ENCODE assay signal across 14 cellular contexts in the genomic region with DNA sequence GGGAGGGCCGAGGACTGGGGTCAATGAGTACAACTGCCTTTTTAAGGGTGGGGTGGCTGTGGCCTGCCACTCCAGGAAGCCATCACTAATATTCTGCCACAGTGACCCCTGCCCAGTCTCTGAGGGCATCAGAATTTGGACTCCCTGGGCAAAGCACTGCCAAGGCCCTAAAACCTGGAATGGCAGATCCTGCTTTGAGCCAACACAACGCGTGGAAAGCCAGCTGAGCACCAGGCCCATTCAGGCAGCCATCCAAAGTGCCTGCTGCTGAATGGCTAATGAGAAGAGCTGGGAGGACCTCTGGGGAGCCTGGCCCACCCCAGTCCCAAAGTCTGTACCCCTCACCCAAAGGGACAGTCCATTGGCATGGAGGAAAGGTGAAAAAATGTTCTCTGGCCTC. TPM values are rescaled to one million over a fixed set of nuclear protein-coding genes. Genes with fewer than 3 reads are reported as not detected.
DNase-seq lines count a peak whose midpoint lies in the region; ATAC-seq, FAIRE-seq and TF ChIP-seq lines count a peak whose summit lies in the region.
"Had no signal": no experiment of that assay in that cellular context is flagged by ENCODE, and none has a peak within 500 bp of the region (broad histone marks: within the 10 kb centered on the region; RNA-seq: fewer than 3 reads in every experiment).

No MANE protein-coding gene starts in this region.

- WGBS in liver, result 35% methylated on average over 3 of the region's 3 CpGs
- 91% methylated on average over 3 of the region's 3 CpGs for WGBS in HepG2 (ENCODE audit: low lambda C conversion rate)

- FAIRE-seq in HepG2 (lab: Jason Lieb, UNC), result no peak

- peak in 1 of 2 donors; percentile 22 for TF ChIP-seq RAD21 in liver (IDR thresholded peaks at IDR 0.05)
- no peak for TF ChIP-seq RAD21 in HepG2 (CRISPR knock-in tag; IDR thresholded peaks at IDR 0.05)

- BruUV-seq in HepG2 (replicated peaks; lab: Mats Ljungman, UMichigan), result no TSS peak

- no peaks in the 10 kb centered on the region for H3K27me3 Mint-ChIP-seq in activated naive CD8-positive, alpha-beta T cell treated with anti-CD3 and anti-CD28 coated beads, Interleukin-2, amount 10 ng/mL, durations not matched to agents 7 days and 5 days

- DNase-seq in HepG2 (ENCODE audit: low spot score) (no peak), left lobe of liver (ENCODE audit: low spot score) (peak; percentile 92), AG08396 (ENCODE audit: low spot score) (no peak), SKM-1 treated with dmso at 0.1 percent for 144 hours (lab: John Stamatoyannopoulos, UW; ENCODE audit: unreplicated experiment) (no peak), BE2C (no peak)
- DNase-seq in activated naive CD8-positive, alpha-beta T cell treated with anti-CD3 and anti-CD28 coated beads, Interleukin-2, amount 10 ng/mL, durations not matched to agents 7 days and 5 days, result no peak
- no peak for DNase-seq in NK-92 treated with Interleukin-12 subunit alpha and Interleukin-12 subunit beta, amount 100 ng/mL, for 24 hours (lab: John Stamatoyannopoulos, UW)
- DNase-seq: EL, MM.1S, thyroid gland had no signal

- TF ChIP-seq CTCF in liver (IDR thresholded peaks at IDR 0.05; ENCODE audit: low read depth, low read length, missing input control), result no peak
- no peak for TF ChIP-seq CTCF in HepG2 (CRISPR knock-in tag; IDR thresholded peaks at IDR 0.05)
- TF ChIP-seq CTCF in BE2C (IDR thresholded peaks at IDR 0.05; ENCODE audit: low read depth, low read length), result no peak

- CTCF ChIA-PET in HepG2 (lab: Yijun Ruan, JAX; ENCODE audit: low intra/inter-chr PET ratio, low total read pairs), result no interaction called here

- H3K4me3 ChIP-seq in liver (ENCODE audit: low read depth in 1 of 3, low read length in 3 of 3), result no peak overlapping the region
- no peak overlapping the region for H3K4me3 ChIP-seq in HepG2 (replicated peaks in 1 of 3; ENCODE audit: insufficient read depth in 1 of 3, low read depth in 2 of 3, low read length in 3 of 3)
- no peak overlapping the region for H3K4me3 ChIP-seq in BE2C (ENCODE audit: low read depth, low read length)
- H3K4me3 ChIP-seq: thyroid gland had no signal

- no peaks in the 10 kb centered on the region for H3K9me3 Mint-ChIP-seq in activated naive CD8-positive, alpha-beta T cell treated with anti-CD3 and anti-CD28 coated beads, Interleukin-2, amount 10 ng/mL, durations not matched to agents 7 days and 5 days

- TF ChIP-seq POLR2A in HepG2 (IDR thresholded peaks at IDR 0.05; ENCODE audit: insufficient read depth in 1 of 2, low read depth in 2 of 2, low read length in 2 of 2), result no peak

- H3K9ac ChIP-seq in liver (ENCODE audit: low read depth in 1 of 2, low read length in 2 of 2) (no peak overlapping the region), HepG2 (ENCODE audit: insufficient read depth, low read depth, low read length) (no peak overlapping the region)

- intact Hi-C loops in HepG2 (cut with micrococcal nuclease; ENCODE audit: unreplicated experiment), result no loop called here

- peak overlapping the region; percentile 10 for H3K4me3 Mint-ChIP-seq in activated naive CD8-positive, alpha-beta T cell treated with anti-CD3 and anti-CD28 coated beads, Interleukin-2, amount 10 ng/mL, durations not matched to agents 7 days and 5 days

- H3K4me1 Mint-ChIP-seq in activated naive CD8-positive, alpha-beta T cell treated with anti-CD3 and anti-CD28 coated beads, Interleukin-2, amount 10 ng/mL, durations not matched to agents 7 days and 5 days, result peaks cover 48% of the 10 kb centered on the region

- no peak overlapping the region for H2AFZ ChIP-seq in HepG2 (ENCODE audit: low read length)

- H3K79me2 ChIP-seq in HepG2 (ENCODE audit: insufficient read depth, low read length), result peaks cover 25% of the 10 kb centered on the region

- no peaks in the 10 kb centered on the region for H3K27me3 ChIP-seq in liver (ENCODE audit: control insufficient read depth in 4 of 4, insufficient read depth in 4 of 4, low read length in 3 of 4)
- no peaks in the 10 kb centered on the region; a peak in 1 of 5 replicates for H3K27me3 ChIP-seq in HepG2 (ENCODE audit: control insufficient read depth in 1 of 2, insufficient read depth in 2 of 2, low read length in 2 of 2)
- H3K27me3 ChIP-seq in BE2C, result no peaks in the 10 kb centered on the region
- H3K27me3 ChIP-seq: thyroid gland had no signal

- no peak for TF ChIP-seq EP300 in HepG2 (IDR thresholded peaks at IDR 0.05; ENCODE audit: low read depth in 2 of 2, low read length in 2 of 2)
- no peak for TF ChIP-seq EP300 in HepG2 (CRISPR knock-in tag; IDR thresholded peaks at IDR 0.05; ENCODE audit: borderline replicate concordance)

- H3K9me3 ChIP-seq in liver (ENCODE audit: control insufficient read depth in 4 of 4, low read length in 3 of 4), result no peaks in the 10 kb centered on the region
- H3K9me3 ChIP-seq in HepG2 (ENCODE audit: low read length), result no peaks in the 10 kb centered on the region
- no peaks in the 10 kb centered on the region for H3K9me3 ChIP-seq in BE2C
- H3K9me3 ChIP-seq: thyroid gland had no signal

- peaks cover 21 to 70% (median 54%) of the 10 kb centered on the region in 4 donors for H3K4me1 ChIP-seq in liver (ENCODE audit: control insufficient read depth in 4 of 4, insufficient read depth in 4 of 4, low read length in 3 of 4)
- H3K4me1 ChIP-seq in HepG2 (ENCODE audit: insufficient read depth, low read length), result peaks cover 32% of the 10 kb centered on the region
- H3K4me1 ChIP-seq in BE2C, result no peaks in the 10 kb centered on the region; the same call in 1 of the 2 replicates

- POLR2A ChIA-PET in HepG2 (lab: Yijun Ruan, JAX), result interaction anchor here (1.6 to 5.9 kb wide), 2 partner anchors 12 to 53 kb away, joined by 5 to 126 read pairs; partner anchors contain the start of genes GLYCTK and PPM1M
- POLR2A ChIA-PET in activated naive CD8-positive, alpha-beta T cell treated with anti-CD3 and anti-CD28 coated beads, Interleukin-2, amount 10 ng/mL, durations not matched to agents 7 days and 5 days (lab: Charles Lee), result interaction anchor here (1.3 to 30.7 kb wide), 5 partner anchors 9 to 44 kb away, joined by 3 to 1053 read pairs (median 18); partner anchors contain the start of genes GLYCTK, PPM1M, TLR9 and WDR82

- peaks cover 4 to 22% (median 12%) of the 10 kb centered on the region in 4 donors for H3K36me3 ChIP-seq in liver (ENCODE audit: control insufficient read depth in 4 of 4, insufficient read depth in 3 of 4, low read depth in 1 of 4, low read length in 3 of 4)
- peaks cover 21 to 44% of the 10 kb centered on the region in 2 experiments for H3K36me3 ChIP-seq in HepG2 (replicated peaks in 1 of 2; ENCODE audit: control insufficient read depth in 1 of 2, insufficient read depth in 2 of 2, low read length in 2 of 2)
- H3K36me3 ChIP-seq in BE2C, result peaks cover 9% of the 10 kb centered on the region

- H4K20me1 ChIP-seq in HepG2 (ENCODE audit: insufficient read depth, low read length), result peaks cover 27% of the 10 kb centered on the region

- peaks cover 23% of the 10 kb centered on the region for H3K36me3 Mint-ChIP-seq in activated naive CD8-positive, alpha-beta T cell treated with anti-CD3 and anti-CD28 coated beads, Interleukin-2, amount 10 ng/mL, durations not matched to agents 7 days and 5 days

- no peak overlapping the region for H3K4me2 ChIP-seq in HepG2 (ENCODE audit: low read depth, low read length)

- in situ Hi-C loops in HepG2 (cut with HindIII; ENCODE audit: extremely low pct_ligation_motif_present, low pct_unique_long_range_greater_than_20kb), result no loop called here

- H3K27ac Mint-ChIP-seq in activated naive CD8-positive, alpha-beta T cell treated with anti-CD3 and anti-CD28 coated beads, Interleukin-2, amount 10 ng/mL, durations not matched to agents 7 days and 5 days, result peak overlapping the region; percentile 74

- ATAC-seq in HepG2 (no peak), left lobe of liver (peak; percentile 64)
- ATAC-seq in activated naive CD8-positive, alpha-beta T cell treated with anti-CD3 and anti-CD28 coated beads, Interleukin-2, amount 10 ng/mL, durations not matched to agents 7 days and 5 days (ENCODE audit: low read depth), result no peak

- peak overlapping the region; percentile 29 to 85 for H3K27ac ChIP-seq in liver (ENCODE audit: low read depth in 1 of 2, low read length in 2 of 2)
- no peak overlapping the region for H3K27ac ChIP-seq in HepG2 (ENCODE audit: extremely low read length, insufficient read depth, low read length)
- H3K27ac ChIP-seq: thyroid gland had no signal

RNA-seq across cellular contexts. Expression of gene TWF2, which starts 5.0 kb away (rescaled TPM):
- total RNA-seq in liver, result 10 to 100 TPM; 12.7 to 26.3 TPM
- polyA plus RNA-seq in liver, result 10 to 100 TPM; 12.0 to 22.6 TPM
- total RNA-seq in HepG2 (2016; rRNA removed; fragmentation: Illumina TruSeq; extraction: Trizol), result 45.5 and 49.1 TPM in 2 replicates
- total RNA-seq in HepG2 (2016; cell fraction: cytosol; rRNA removed; fragmentation: Illumina TruSeq; extraction: Trizol; ENCODE audit: low read depth), result 9.3 and 10.4 TPM in 2 replicates
- total RNA-seq in HepG2 (2016; cell fraction: insoluble cytoplasmic fraction; rRNA removed; fragmentation: Illumina TruSeq; extraction: Trizol), result 46.7 and 47.5 TPM in 2 replicates
- total RNA-seq in HepG2 (2016; cell fraction: membrane; rRNA removed; fragmentation: Illumina TruSeq; extraction: Trizol), result 18.1 and 19.8 TPM in 2 replicates
- total RNA-seq in HepG2 (2016; cell fraction: nucleus; rRNA removed; fragmentation: Illumina TruSeq; extraction: Trizol), result 19.0 and 20.5 TPM in 2 replicates
- polyA plus RNA-seq in HepG2 (2011; rRNA removed), result 108 and 123 TPM in 2 replicates
- polyA plus RNA-seq in HepG2 (2011; cell fraction: cytosol; rRNA removed), result 139 and 201 TPM in 2 replicates
- 105 and 112 TPM in 2 replicates for polyA plus RNA-seq in HepG2 (2011; cell fraction: nucleus; rRNA removed)
- 63.2 and 85.2 TPM in 2 replicates for polyA plus RNA-seq in HepG2 (2012)
- polyA plus RNA-seq in HepG2 (2016; cell fraction: cytosol; fragmentation: Illumina TruSeq; extraction: Trizol; ENCODE audit: low read depth), result 10.6 and 11.3 TPM in 2 replicates
- polyA plus RNA-seq in HepG2 (2016; cell fraction: insoluble cytoplasmic fraction; fragmentation: Illumina TruSeq; extraction: Trizol; ENCODE audit: low read depth), result 55.3 and 58.3 TPM in 2 replicates
- 16.1 and 16.9 TPM in 2 replicates for polyA plus RNA-seq in HepG2 (2016; cell fraction: membrane; fragmentation: Illumina TruSeq; extraction: Trizol; ENCODE audit: low read depth)
- 37.2 and 39.4 TPM in 2 replicates for polyA plus RNA-seq in HepG2 (2016; cell fraction: nucleus; fragmentation: Illumina TruSeq; extraction: Trizol; ENCODE audit: insufficient read depth, low read depth)
- polyA minus RNA-seq in HepG2 (2011; rRNA and poly(A)+ RNA removed; ENCODE audit: low replicate concordance), result 46.6 and 135 TPM in 2 replicates
- polyA minus RNA-seq in HepG2 (2011; cell fraction: cytosol; rRNA and poly(A)+ RNA removed), result 84.6 and 87.5 TPM in 2 replicates
- 18.5 and 25.0 TPM in 2 replicates for polyA minus RNA-seq in HepG2 (2011; cell fraction: nucleus; rRNA and poly(A)+ RNA removed)
- total RNA-seq in activated naive CD8-positive, alpha-beta T cell treated with anti-CD3 and anti-CD28 coated beads, Interleukin-2, amount 10 ng/mL, durations not matched to agents 7 days and 5 days, result 100 to 1,000 TPM; 118 to 122 TPM
- total RNA-seq in left lobe of liver, result 16.8 TPM
- polyA plus RNA-seq in BE2C (2012; ENCODE audit: insufficient read depth, insufficient read length, low read depth), result 72.0 TPM

RNA-seq across cellular contexts. Expression of gene TLR9, which starts 8.5 kb away (rescaled TPM):
- total RNA-seq in liver (not detected), HepG2 (2016; rRNA removed; fragmentation: Illumina TruSeq; extraction: Trizol) (not detected in 2 replicates), left lobe of liver (not detected)
- polyA plus RNA-seq in liver (under 1 TPM in 1 of 2 donors, not detected in 1; 0.02 TPM), HepG2 (2011; rRNA removed) (0.08 TPM in 1 of 2 replicates, not detected in the other)
- total RNA-seq in HepG2 (2016; cell fraction: cytosol; rRNA removed; fragmentation: Illumina TruSeq; extraction: Trizol; ENCODE audit: low read depth), result not detected in 2 replicates
- not detected in 2 replicates for total RNA-seq in HepG2 (2016; cell fraction: insoluble cytoplasmic fraction; rRNA removed; fragmentation: Illumina TruSeq; extraction: Trizol)
- total RNA-seq in HepG2 (2016; cell fraction: membrane; rRNA removed; fragmentation: Illumina TruSeq; extraction: Trizol), result not detected in 2 replicates
- total RNA-seq in HepG2 (2016; cell fraction: nucleus; rRNA removed; fragmentation: Illumina TruSeq; extraction: Trizol), result not detected in 2 replicates
- polyA plus RNA-seq in HepG2 (2011; cell fraction: cytosol; rRNA removed), result 0.01 TPM in 2 replicates
- 0.88 and 0.95 TPM in 2 replicates for polyA plus RNA-seq in HepG2 (2011; cell fraction: nucleus; rRNA removed)
- polyA plus RNA-seq in HepG2 (2012), result 0.31 TPM in 1 of 2 replicates, not detected in the other
- polyA plus RNA-seq in HepG2 (2016; cell fraction: cytosol; fragmentation: Illumina TruSeq; extraction: Trizol; ENCODE audit: low read depth), result not detected in 2 replicates
- polyA plus RNA-seq in HepG2 (2016; cell fraction: insoluble cytoplasmic fraction; fragmentation: Illumina TruSeq; extraction: Trizol; ENCODE audit: low read depth), result not detected in 2 replicates
- not detected in 2 replicates for polyA plus RNA-seq in HepG2 (2016; cell fraction: membrane; fragmentation: Illumina TruSeq; extraction: Trizol; ENCODE audit: low read depth)
- polyA plus RNA-seq in HepG2 (2016; cell fraction: nucleus; fragmentation: Illumina TruSeq; extraction: Trizol; ENCODE audit: insufficient read depth, low read depth), result not detected in 2 replicates
- polyA minus RNA-seq in HepG2 (2011; rRNA and poly(A)+ RNA removed; ENCODE audit: low replicate concordance), result 0.14 TPM in 1 of 2 replicates, not detected in the other
- not detected in 2 replicates for polyA minus RNA-seq in HepG2 (2011; cell fraction: cytosol; rRNA and poly(A)+ RNA removed)
- polyA minus RNA-seq in HepG2 (2011; cell fraction: nucleus; rRNA and poly(A)+ RNA removed), result 0.25 and 0.26 TPM in 2 replicates
- 1 to 10 TPM; 1.6 to 2.0 TPM for total RNA-seq in activated naive CD8-positive, alpha-beta T cell treated with anti-CD3 and anti-CD28 coated beads, Interleukin-2, amount 10 ng/mL, durations not matched to agents 7 days and 5 days
- polyA plus RNA-seq in BE2C (2012; ENCODE audit: insufficient read depth, insufficient read length, low read depth), result not detected
- total RNA-seq: HT1080, osteocyte, SK-MEL-5 had no signal

RNA-seq across cellular contexts. Expression of gene PPM1M, which starts 11.6 kb away (rescaled TPM):
- total RNA-seq in liver, result 1 to 10 TPM; 5.5 TPM
- polyA plus RNA-seq in liver, result 1 to 10 TPM; 2.8 to 3.8 TPM
- 1.5 and 2.5 TPM in 2 replicates for total RNA-seq in HepG2 (2016; rRNA removed; fragmentation: Illumina TruSeq; extraction: Trizol)
- 0.91 and 1.1 TPM in 2 replicates for total RNA-seq in HepG2 (2016; cell fraction: cytosol; rRNA removed; fragmentation: Illumina TruSeq; extraction: Trizol; ENCODE audit: low read depth)
- 2.2 and 2.4 TPM in 2 replicates for total RNA-seq in HepG2 (2016; cell fraction: insoluble cytoplasmic fraction; rRNA removed; fragmentation: Illumina TruSeq; extraction: Trizol)
- 2.7 and 3.5 TPM in 2 replicates for total RNA-seq in HepG2 (2016; cell fraction: membrane; rRNA removed; fragmentation: Illumina TruSeq; extraction: Trizol)
- 2.0 and 2.1 TPM in 2 replicates for total RNA-seq in HepG2 (2016; cell fraction: nucleus; rRNA removed; fragmentation: Illumina TruSeq; extraction: Trizol)
- 5.9 and 6.9 TPM in 2 replicates for polyA plus RNA-seq in HepG2 (2011; rRNA removed)
- 4.4 and 5.2 TPM in 2 replicates for polyA plus RNA-seq in HepG2 (2011; cell fraction: cytosol; rRNA removed)
- 20.6 and 21.3 TPM in 2 replicates for polyA plus RNA-seq in HepG2 (2011; cell fraction: nucleus; rRNA removed)
- polyA plus RNA-seq in HepG2 (2012), result 4.0 and 4.5 TPM in 2 replicates
- 0.99 and 1.1 TPM in 2 replicates for polyA plus RNA-seq in HepG2 (2016; cell fraction: cytosol; fragmentation: Illumina TruSeq; extraction: Trizol; ENCODE audit: low read depth)
- 2.0 and 2.3 TPM in 2 replicates for polyA plus RNA-seq in HepG2 (2016; cell fraction: insoluble cytoplasmic fraction; fragmentation: Illumina TruSeq; extraction: Trizol; ENCODE audit: low read depth)
- polyA plus RNA-seq in HepG2 (2016; cell fraction: membrane; fragmentation: Illumina TruSeq; extraction: Trizol; ENCODE audit: low read depth), result 2.3 and 2.5 TPM in 2 replicates
- polyA plus RNA-seq in HepG2 (2016; cell fraction: nucleus; fragmentation: Illumina TruSeq; extraction: Trizol; ENCODE audit: insufficient read depth, low read depth), result 3.6 and 4.3 TPM in 2 replicates
- 8.9 and 14.9 TPM in 2 replicates for polyA minus RNA-seq in HepG2 (2011; rRNA and poly(A)+ RNA removed; ENCODE audit: low replicate concordance)
- polyA minus RNA-seq in HepG2 (2011; cell fraction: cytosol; rRNA and poly(A)+ RNA removed), result 1.5 and 1.9 TPM in 2 replicates
- polyA minus RNA-seq in HepG2 (2011; cell fraction: nucleus; rRNA and poly(A)+ RNA removed), result 2.7 and 3.7 TPM in 2 replicates
- total RNA-seq in activated naive CD8-positive, alpha-beta T cell treated with anti-CD3 and anti-CD28 coated beads, Interleukin-2, amount 10 ng/mL, durations not matched to agents 7 days and 5 days, result 100 to 1,000 TPM; 101 to 105 TPM
- 4.2 TPM for total RNA-seq in left lobe of liver
- polyA plus RNA-seq in BE2C (2012; ENCODE audit: insufficient read depth, insufficient read length, low read depth), result 5.6 TPM

RNA-seq across cellular contexts. Expression of gene ALAS1, which starts 36.0 kb away (rescaled TPM):
- 100 to 1,000 TPM in 1 of 2 donors, 10 to 100 TPM in 1; 32.3 to 129 TPM for total RNA-seq in liver
- 100 to 1,000 TPM; 145 to 421 TPM for polyA plus RNA-seq in liver
- total RNA-seq in HepG2 (2016; rRNA removed; fragmentation: Illumina TruSeq; extraction: Trizol), result 36.0 and 40.2 TPM in 2 replicates
- 9.6 and 11.6 TPM in 2 replicates for total RNA-seq in HepG2 (2016; cell fraction: cytosol; rRNA removed; fragmentation: Illumina TruSeq; extraction: Trizol; ENCODE audit: low read depth)
- total RNA-seq in HepG2 (2016; cell fraction: insoluble cytoplasmic fraction; rRNA removed; fragmentation: Illumina TruSeq; extraction: Trizol), result 33.6 and 35.3 TPM in 2 replicates
- 14.0 and 14.5 TPM in 2 replicates for total RNA-seq in HepG2 (2016; cell fraction: membrane; rRNA removed; fragmentation: Illumina TruSeq; extraction: Trizol)
- 16.9 and 18.1 TPM in 2 replicates for total RNA-seq in HepG2 (2016; cell fraction: nucleus; rRNA removed; fragmentation: Illumina TruSeq; extraction: Trizol)
- 39.0 and 43.2 TPM in 2 replicates for polyA plus RNA-seq in HepG2 (2011; rRNA removed)
- 41.2 and 50.6 TPM in 2 replicates for polyA plus RNA-seq in HepG2 (2011; cell fraction: cytosol; rRNA removed)
- polyA plus RNA-seq in HepG2 (2011; cell fraction: nucleus; rRNA removed), result 30.0 and 30.9 TPM in 2 replicates
- 19.8 and 27.7 TPM in 2 replicates for polyA plus RNA-seq in HepG2 (2012)
- 3.9 and 4.3 TPM in 2 replicates for polyA plus RNA-seq in HepG2 (2016; cell fraction: cytosol; fragmentation: Illumina TruSeq; extraction: Trizol; ENCODE audit: low read depth)
- polyA plus RNA-seq in HepG2 (2016; cell fraction: insoluble cytoplasmic fraction; fragmentation: Illumina TruSeq; extraction: Trizol; ENCODE audit: low read depth), result 27.6 and 42.4 TPM in 2 replicates
- 6.8 and 7.1 TPM in 2 replicates for polyA plus RNA-seq in HepG2 (2016; cell fraction: membrane; fragmentation: Illumina TruSeq; extraction: Trizol; ENCODE audit: low read depth)
- 26.7 and 30.3 TPM in 2 replicates for polyA plus RNA-seq in HepG2 (2016; cell fraction: nucleus; fragmentation: Illumina TruSeq; extraction: Trizol; ENCODE audit: insufficient read depth, low read depth)
- polyA minus RNA-seq in HepG2 (2011; rRNA and poly(A)+ RNA removed; ENCODE audit: low replicate concordance), result 49.6 and 54.7 TPM in 2 replicates
- polyA minus RNA-seq in HepG2 (2011; cell fraction: cytosol; rRNA and poly(A)+ RNA removed), result 23.9 and 26.4 TPM in 2 replicates
- polyA minus RNA-seq in HepG2 (2011; cell fraction: nucleus; rRNA and poly(A)+ RNA removed), result 17.3 and 19.0 TPM in 2 replicates
- total RNA-seq in activated naive CD8-positive, alpha-beta T cell treated with anti-CD3 and anti-CD28 coated beads, Interleukin-2, amount 10 ng/mL, durations not matched to agents 7 days and 5 days, result 10 to 100 TPM; 46.9 to 50.1 TPM
- total RNA-seq in left lobe of liver, result 187 TPM
- 33.2 TPM for polyA plus RNA-seq in BE2C (2012; ENCODE audit: insufficient read depth, insufficient read length, low read depth)

RNA-seq across cellular contexts. Expression of gene WDR82, which starts 44.5 kb away (rescaled TPM):
- 10 to 100 TPM; 31.7 to 44.3 TPM for total RNA-seq in liver
- polyA plus RNA-seq in liver, result 10 to 100 TPM in 1 of 2 donors, 1 to 10 TPM in 1; 4.3 to 19.4 TPM
- total RNA-seq in HepG2 (2016; rRNA removed; fragmentation: Illumina TruSeq; extraction: Trizol), result 59.5 and 62.0 TPM in 2 replicates
- 6.3 and 6.7 TPM in 2 replicates for total RNA-seq in HepG2 (2016; cell fraction: cytosol; rRNA removed; fragmentation: Illumina TruSeq; extraction: Trizol; ENCODE audit: low read depth)
- 58.9 and 60.5 TPM in 2 replicates for total RNA-seq in HepG2 (2016; cell fraction: insoluble cytoplasmic fraction; rRNA removed; fragmentation: Illumina TruSeq; extraction: Trizol)
- total RNA-seq in HepG2 (2016; cell fraction: membrane; rRNA removed; fragmentation: Illumina TruSeq; extraction: Trizol), result 27.7 and 28.8 TPM in 2 replicates
- 32.4 and 32.6 TPM in 2 replicates for total RNA-seq in HepG2 (2016; cell fraction: nucleus; rRNA removed; fragmentation: Illumina TruSeq; extraction: Trizol)
- polyA plus RNA-seq in HepG2 (2011; rRNA removed), result 39.1 and 41.9 TPM in 2 replicates
- 23.5 and 37.7 TPM in 2 replicates for polyA plus RNA-seq in HepG2 (2011; cell fraction: cytosol; rRNA removed)
- 10.7 and 14.5 TPM in 2 replicates for polyA plus RNA-seq in HepG2 (2011; cell fraction: nucleus; rRNA removed)
- polyA plus RNA-seq in HepG2 (2012), result 48.3 and 52.2 TPM in 2 replicates
- 3.6 and 4.2 TPM in 2 replicates for polyA plus RNA-seq in HepG2 (2016; cell fraction: cytosol; fragmentation: Illumina TruSeq; extraction: Trizol; ENCODE audit: low read depth)
- 60.6 and 66.1 TPM in 2 replicates for polyA plus RNA-seq in HepG2 (2016; cell fraction: insoluble cytoplasmic fraction; fragmentation: Illumina TruSeq; extraction: Trizol; ENCODE audit: low read depth)
- polyA plus RNA-seq in HepG2 (2016; cell fraction: membrane; fragmentation: Illumina TruSeq; extraction: Trizol; ENCODE audit: low read depth), result 13.9 and 15.0 TPM in 2 replicates
- polyA plus RNA-seq in HepG2 (2016; cell fraction: nucleus; fragmentation: Illumina TruSeq; extraction: Trizol; ENCODE audit: insufficient read depth, low read depth), result 38.8 and 40.8 TPM in 2 replicates
- 52.7 and 77.7 TPM in 2 replicates for polyA minus RNA-seq in HepG2 (2011; rRNA and poly(A)+ RNA removed; ENCODE audit: low replicate concordance)
- polyA minus RNA-seq in HepG2 (2011; cell fraction: cytosol; rRNA and poly(A)+ RNA removed), result 29.3 and 33.9 TPM in 2 replicates
- 28.7 and 33.2 TPM in 2 replicates for polyA minus RNA-seq in HepG2 (2011; cell fraction: nucleus; rRNA and poly(A)+ RNA removed)
- 100 to 1,000 TPM; 134 to 140 TPM for total RNA-seq in activated naive CD8-positive, alpha-beta T cell treated with anti-CD3 and anti-CD28 coated beads, Interleukin-2, amount 10 ng/mL, durations not matched to agents 7 days and 5 days
- total RNA-seq in left lobe of liver, result 18.6 TPM
- polyA plus RNA-seq in BE2C (2012; ENCODE audit: insufficient read depth, insufficient read length, low read depth), result 64.6 TPM

Comparison
In these comparisons a context has a peak if more than half of its experiments do, and no peak if none do; other contexts are left out.
1. RNA of gene PPM1M, which starts 11.6 kb away (total RNA-seq): 101 to 105 TPM in activated naive CD8-positive, alpha-beta T cell treated with anti-CD3 and anti-CD28 coated beads, Interleukin-2, amount 10 ng/mL, durations not matched to agents 7 days and 5 days; 5.5 TPM in liver, 4.2 TPM in left lobe of liver (single experiment) and 0.91 to 3.5 TPM in HepG2; every median in the first group is over 10 times any median in the second.